In the genomic region with DNA sequence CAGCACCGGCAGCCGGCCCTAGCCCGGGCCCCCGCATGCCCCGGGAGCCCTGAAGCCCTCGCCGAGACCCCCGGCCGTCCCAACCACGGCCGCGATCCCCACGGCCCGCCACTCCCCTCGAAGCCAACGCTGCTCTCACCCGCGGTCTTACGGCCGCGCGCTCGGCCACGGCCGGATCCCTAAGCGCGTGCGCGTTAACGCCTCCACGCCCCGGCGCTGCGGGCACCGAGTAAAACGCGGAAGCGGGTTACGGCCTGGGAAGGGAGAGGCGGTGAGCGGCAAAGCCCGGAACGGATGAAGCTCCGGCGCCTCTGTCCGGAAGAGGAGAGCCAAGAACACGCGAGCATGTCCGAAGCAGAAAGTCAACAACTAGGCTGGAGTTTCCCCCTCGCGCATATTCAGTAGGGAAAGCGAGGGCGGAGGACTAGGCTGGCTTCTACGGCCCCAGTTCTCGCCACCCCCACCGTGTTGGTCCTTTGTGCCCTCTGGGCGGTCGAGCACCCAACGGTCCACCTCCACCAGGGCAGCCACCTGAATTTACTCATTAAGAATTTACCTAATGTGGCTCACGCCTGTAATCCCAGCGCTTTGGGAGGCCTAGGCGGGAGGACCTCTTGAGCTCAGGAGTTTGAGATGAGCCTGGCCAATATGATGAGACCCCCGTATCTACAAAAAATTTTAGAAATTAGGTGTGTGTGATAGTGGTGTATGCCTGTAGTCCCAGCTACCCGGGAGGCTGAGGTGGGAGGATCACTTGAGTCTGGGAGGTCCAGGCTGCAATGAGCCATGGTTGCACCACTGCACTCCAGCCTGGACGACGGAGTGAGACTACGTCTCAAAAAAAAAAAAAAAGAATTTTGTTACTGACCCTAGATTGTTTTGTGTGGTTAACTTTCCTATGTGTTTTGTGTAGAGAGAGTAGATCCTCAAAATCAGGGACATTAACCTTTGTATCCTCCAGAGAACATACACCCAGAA, we compare ENCODE assay signal across 1 cellular context.
A peak's percentile ranks its signal among the peaks of the same experiment; 100 is the strongest.
TF ChIP-seq lines count a peak whose summit lies in the region.

KANSL3 (minus strand) TSS at position 169 of the 978 bp plus-strand sequence. CDS start 1,177 bp downstream, outside the sequence.

TF ChIP-seq in K562, 482 proteins besides CTCF, POLR2A, EP300 and RAD21 (continued from another document and continues in another):
- TF ChIP-seq MCM5 (IDR thresholded peaks at IDR 0.05; ENCODE audit: low read depth), result no peak
- peak; percentile 68 for TF ChIP-seq ARID4B (CRISPR knock-in tag; IDR thresholded peaks at IDR 0.05)
- TF ChIP-seq OTX1 (CRISPR knock-in tag; IDR thresholded peaks at IDR 0.05), result 0 out of 2 replicates have a peak, but pooled peaks have one; percentile 39
- TF ChIP-seq RBFOX2 (IDR thresholded peaks at IDR 0.05; ENCODE audit: low read depth, low read length), result peak; percentile 93
- TF ChIP-seq U2AF2 (optimal IDR thresholded peaks at IDR 0.05; ENCODE audit: low read depth, low read length), result no peak
- TF ChIP-seq CHD1 (IDR thresholded peaks at IDR 0.05; ENCODE audit: low read length), result no peak
- no peak for TF ChIP-seq ARHGAP35 (IDR thresholded peaks at IDR 0.05; ENCODE audit: partially characterized antibody)
- peak; percentile 97 for TF ChIP-seq CBFB (CRISPR knock-in tag; IDR thresholded peaks at IDR 0.05)
- TF ChIP-seq SRF (CRISPR knock-in tag; IDR thresholded peaks at IDR 0.05), result peak; percentile 31 to 73; a peak in 2 of 4 replicates
- peak; percentile 92 for TF ChIP-seq L3MBTL2 (IDR thresholded peaks at IDR 0.05)
- TF ChIP-seq ZKSCAN3 (CRISPR knock-in tag; IDR thresholded peaks at IDR 0.05), result no peak
- no peak for TF ChIP-seq ZNF23 (CRISPR knock-in tag; IDR thresholded peaks at IDR 0.05)
- TF ChIP-seq ETV5 (CRISPR knock-in tag; IDR thresholded peaks at IDR 0.05; ENCODE audit: low read depth), result peak; percentile 97
- peak; percentile 95 for TF ChIP-seq CBX1 (IDR thresholded peaks at IDR 0.05; ENCODE audit: low read depth)
- TF ChIP-seq MAFG (tag; conservative IDR thresholded peaks at IDR 0.05), result 0 out of 2 replicates have a peak, but pooled peaks have one; percentile 7
- no peak for TF ChIP-seq CAMTA2 (CRISPR knock-in tag; conservative IDR thresholded peaks at IDR 0.05)
- TF ChIP-seq PRPF4 (IDR thresholded peaks at IDR 0.05; ENCODE audit: insufficient read depth, low read depth, low read length, poor library complexity, severe bottlenecking), result no peak
- peak; percentile 57; the same call in 1 of the 2 replicates for TF ChIP-seq ZNF583 (CRISPR knock-in tag; IDR thresholded peaks at IDR 0.05)
- TF ChIP-seq USF2 (CRISPR knock-in tag; IDR thresholded peaks at IDR 0.05), result no peak
- TF ChIP-seq ZBTB7A (IDR thresholded peaks at IDR 0.05; ENCODE audit: borderline replicate concordance, control insufficient read depth, low read depth, low read length), result peak; percentile 68
- 0 out of 2 replicates have a peak, but pooled peaks have one; percentile 86 for TF ChIP-seq CCAR2 (IDR thresholded peaks at IDR 0.05; ENCODE audit: low read depth, low read length)
- TF ChIP-seq ZFP30 (CRISPR knock-in tag; IDR thresholded peaks at IDR 0.05; ENCODE audit: borderline replicate concordance), result no peak
- peak; percentile 99 for TF ChIP-seq NUFIP1 (IDR thresholded peaks at IDR 0.05; ENCODE audit: partially characterized antibody)
- no peak for TF ChIP-seq THAP7 (CRISPR knock-in tag; IDR thresholded peaks at IDR 0.05)
- TF ChIP-seq ZNF584 (CRISPR knock-in tag; IDR thresholded peaks at IDR 0.05; ENCODE audit: low read depth), result no peak
- TF ChIP-seq STAT5A (IDR thresholded peaks at IDR 0.05; ENCODE audit: borderline replicate concordance, low read length), result peak; percentile 65; the same call in 1 of the 2 replicates
- TF ChIP-seq CSDE1 (IDR thresholded peaks at IDR 0.05), result no peak
- no peak for TF ChIP-seq ZNF318 (IDR thresholded peaks at IDR 0.05; ENCODE audit: borderline replicate concordance in 1 of 2, low read depth in 1 of 2)
- TF ChIP-seq ZNF668 (CRISPR knock-in tag; IDR thresholded peaks at IDR 0.05), result no peak
- TF ChIP-seq, protein P1, sequence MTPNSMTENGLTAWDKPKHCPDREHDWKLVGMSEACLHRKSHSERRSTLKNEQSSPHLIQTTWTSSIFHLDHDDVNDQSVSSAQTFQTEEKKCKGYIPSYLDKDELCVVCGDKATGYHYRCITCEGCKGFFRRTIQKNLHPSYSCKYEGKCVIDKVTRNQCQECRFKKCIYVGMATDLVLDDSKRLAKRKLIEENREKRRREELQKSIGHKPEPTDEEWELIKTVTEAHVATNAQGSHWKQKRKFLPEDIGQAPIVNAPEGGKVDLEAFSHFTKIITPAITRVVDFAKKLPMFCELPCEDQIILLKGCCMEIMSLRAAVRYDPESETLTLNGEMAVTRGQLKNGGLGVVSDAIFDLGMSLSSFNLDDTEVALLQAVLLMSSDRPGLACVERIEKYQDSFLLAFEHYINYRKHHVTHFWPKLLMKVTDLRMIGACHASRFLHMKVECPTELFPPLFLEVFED (CRISPR knock-in tag; conservative IDR thresholded peaks at IDR 0.05), result peak; percentile 88
- TF ChIP-seq, protein P2, sequence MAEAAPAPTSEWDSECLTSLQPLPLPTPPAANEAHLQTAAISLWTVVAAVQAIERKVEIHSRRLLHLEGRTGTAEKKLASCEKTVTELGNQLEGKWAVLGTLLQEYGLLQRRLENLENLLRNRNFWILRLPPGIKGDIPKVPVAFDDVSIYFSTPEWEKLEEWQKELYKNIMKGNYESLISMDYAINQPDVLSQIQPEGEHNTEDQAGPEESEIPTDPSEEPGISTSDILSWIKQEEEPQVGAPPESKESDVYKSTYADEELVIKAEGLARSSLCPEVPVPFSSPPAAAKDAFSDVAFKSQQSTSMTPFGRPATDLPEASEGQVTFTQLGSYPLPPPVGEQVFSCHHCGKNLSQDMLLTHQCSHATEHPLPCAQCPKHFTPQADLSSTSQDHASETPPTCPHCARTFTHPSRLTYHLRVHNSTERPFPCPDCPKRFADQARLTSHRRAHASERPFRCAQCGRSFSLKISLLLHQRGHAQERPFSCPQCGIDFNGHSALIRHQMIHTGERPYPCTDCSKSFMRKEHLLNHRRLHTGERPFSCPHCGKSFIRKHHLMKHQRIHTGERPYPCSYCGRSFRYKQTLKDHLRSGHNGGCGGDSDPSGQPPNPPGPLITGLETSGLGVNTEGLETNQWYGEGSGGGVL (CRISPR knock-in tag; IDR thresholded peaks at IDR 0.05), result no peak
- no peak for TF ChIP-seq RBM17 (IDR thresholded peaks at IDR 0.05; ENCODE audit: borderline replicate concordance, low read depth, low read length)
- TF ChIP-seq ZNF41 (CRISPR knock-in tag; conservative IDR thresholded peaks at IDR 0.05), result no peak
- TF ChIP-seq SMARCC2 (IDR thresholded peaks at IDR 0.05; ENCODE audit: low read depth), result peak; percentile 22; the same call in 1 of the 2 replicates
- TF ChIP-seq NEUROD1 (IDR thresholded peaks at IDR 0.05; ENCODE audit: borderline replicate concordance, low read depth, low read length, partially characterized antibody), result peak; percentile 100
- peak; percentile 68 for TF ChIP-seq MECOM (CRISPR knock-in tag; IDR thresholded peaks at IDR 0.05)
- no peak for TF ChIP-seq ETS2 (tag; IDR thresholded peaks at IDR 0.05; ENCODE audit: borderline replicate concordance, poor library complexity, severe bottlenecking)
- TF ChIP-seq SRSF1 (IDR thresholded peaks at IDR 0.05; ENCODE audit: low read depth, low read length), result no peak
- no peak for TF ChIP-seq ARID2 (IDR thresholded peaks at IDR 0.05)
- TF ChIP-seq BCL6 (CRISPR knock-in tag; IDR thresholded peaks at IDR 0.05), result no peak
